8 cellular contexts compared by ENCODE assay signal in the genomic region with DNA sequence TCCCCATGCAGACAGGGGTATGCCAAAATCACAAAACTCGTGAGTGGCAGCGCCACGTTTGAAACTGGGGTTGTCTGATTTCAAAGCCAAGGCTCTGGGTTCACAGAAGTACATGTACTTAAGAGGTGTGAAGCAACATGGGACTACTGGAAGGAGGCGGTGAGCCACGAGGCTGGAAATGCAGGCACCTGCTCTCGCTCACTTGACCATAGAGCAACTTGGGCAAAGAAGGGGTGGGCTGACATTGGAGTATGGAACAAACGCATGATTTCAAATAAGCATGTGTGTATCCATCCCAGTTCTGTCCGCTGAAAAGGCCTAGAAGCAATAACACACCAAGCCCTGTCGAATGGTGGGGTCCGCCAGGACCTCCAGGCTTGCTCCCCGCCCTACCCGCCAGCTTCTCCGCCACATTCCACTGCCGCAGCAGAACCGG. TPM values are rescaled to one million over a fixed set of nuclear protein-coding genes. Genes with fewer than 3 reads are reported as not detected.
DNase-seq lines count a peak whose midpoint lies in the region; ATAC-seq and TF ChIP-seq lines count a peak whose summit lies in the region.

No MANE protein-coding gene starts in this region.

- peak; percentile 6 for ATAC-seq in GM18520 (IDR thresholded peaks at IDR 0.05; ENCODE audit: unreplicated experiment)
- ATAC-seq in HG03025 (IDR thresholded peaks at IDR 0.05; ENCODE audit: low FRiP score, unreplicated experiment) = peak; percentile 7
- ATAC-seq in aorta (ENCODE audit: low FRiP score) = peak; percentile 37

- intact Hi-C loops in aorta (cut with DNase I) = loop anchor here in 1 of 2 donors (5.0 kb wide), 1 partner anchor 95 kb away; a partner anchor contains a TSS

- H3K27me3 ChIP-seq in ectodermal cell (ENCODE audit: control insufficient read depth, insufficient read depth, low read length, poor library complexity, severe bottlenecking) = no peaks in the 10 kb centered on the region
- H3K27me3 ChIP-seq in mononuclear cell (ENCODE audit: insufficient read depth, low read length) = no peaks in the 10 kb centered on the region
- H3K27me3 ChIP-seq in aorta (ENCODE audit: control insufficient read depth in 1 of 2, insufficient read depth in 2 of 2, low read length in 1 of 2) = no peaks in the 10 kb centered on the region

- no peak for TF ChIP-seq CTCF in AG09309 (IDR thresholded peaks at IDR 0.05; ENCODE audit: control insufficient read depth, insufficient read depth, low read depth, low read length, missing control alignments)

- H3K9me3 ChIP-seq in ectodermal cell (ENCODE audit: control insufficient read depth, low read length) (no peaks in the 10 kb centered on the region), mononuclear cell (ENCODE audit: low read depth, low read length) (no peaks in the 10 kb centered on the region), aorta (ENCODE audit: control insufficient read depth, low read length) (no peaks in the 10 kb centered on the region)

- H3K4me3 ChIP-seq in AG09309 (ENCODE audit: control insufficient read depth, low read depth, low read length) (peak overlapping the region; percentile 62), ectodermal cell (ENCODE audit: insufficient read depth, low read depth, low read length) (peak overlapping the region; percentile 89), mononuclear cell (ENCODE audit: low read length) (peak overlapping the region; percentile 99), aorta (ENCODE audit: low read length in 2 of 2) (peak overlapping the region; percentile 51 to 85)

- WGBS in ectodermal cell, 2 experiments = 2% methylated on average over 15 of the region's 15 CpGs
- 1% methylated on average over 15 of the region's 15 CpGs for WGBS in aorta, 2 donors

- no peaks in the 10 kb centered on the region for H3K36me3 ChIP-seq in ectodermal cell (ENCODE audit: control insufficient read depth, insufficient read depth, low read length)
- no peaks in the 10 kb centered on the region for H3K36me3 ChIP-seq in aorta (ENCODE audit: control insufficient read depth in 1 of 2, insufficient read depth in 2 of 2, low read length in 1 of 2)

- H3K4me1 ChIP-seq in ectodermal cell (ENCODE audit: control insufficient read depth, insufficient read depth, low read length) (peaks cover 13% of the 10 kb centered on the region), mononuclear cell (ENCODE audit: insufficient read depth, low read length) (peaks cover 37% of the 10 kb centered on the region), aorta (ENCODE audit: control insufficient read depth in 1 of 2, insufficient read depth in 2 of 2, low read length in 2 of 2) (peaks cover 0 to 10% of the 10 kb centered on the region in 2 donors)

- DNase-seq in AG09309 (ENCODE audit: low read depth) = no peak
- peak; percentile 63 for DNase-seq in RKO (ENCODE audit: low spot score)
- DNase-seq in aorta = no peak
- no peak for DNase-seq in cortex of kidney (lab: John Stamatoyannopoulos, UW)

- peak overlapping the region; percentile 65 for H3K27ac ChIP-seq in ectodermal cell (ENCODE audit: insufficient read depth, low read depth, low read length, poor library complexity, severe bottlenecking)
- peak overlapping the region in 1 of 2 donors; percentile 86 for H3K27ac ChIP-seq in aorta (ENCODE audit: low read depth in 1 of 2, low read length in 2 of 2)

RNA-seq across cellular contexts. Expression of a gene that starts 0.6 kb away (rescaled TPM):
- 195 TPM for polyA plus RNA-seq in ectodermal cell (2013, experiment 1 of 4)
- polyA plus RNA-seq in ectodermal cell (2013, experiment 2 of 4) = 196 TPM
- polyA plus RNA-seq in ectodermal cell (2013, experiment 3 of 4) = 127 TPM
- polyA plus RNA-seq in ectodermal cell (2013, experiment 4 of 4) = 144 TPM
- total RNA-seq in mononuclear cell (86.1 TPM), aorta (100 to 1,000 TPM; 221 to 255 TPM)
- polyA plus RNA-seq in aorta = 100 to 1,000 TPM in 1 of 2 donors, 10 to 100 TPM in 1; 78.1 to 144 TPM
